ENCODE assay signal across 37 cellular contexts in genomic region chr2:218854860-218855259, GRCh38. TPM values are rescaled to one million over a fixed set of nuclear protein-coding genes. Genes with fewer than 3 reads are reported as not detected.
"Had no signal": no experiment of that assay in that cellular context is flagged by ENCODE, and none has a peak within 500 bp of the region (broad histone marks: within the 10 kb centered on the region; RNA-seq: fewer than 3 reads in every experiment).

No MANE protein-coding gene starts in this region.

- ATAC-seq: activated CD8-positive, alpha-beta T cell treated with anti-CD3 and anti-CD28 coated beads for 36 hours; activated naive CD4-positive, alpha-beta T cell treated with anti-CD3 and anti-CD28 coated beads, Interleukin-2, amount 50 U/mL, for 72 hours; activated T-cell treated with anti-CD3 and anti-CD28 coated beads, Interleukin-2, amount 50 U/mL, for 4 hours; body of pancreas; Panc1; T-cell; T-helper 17 cell had no signal

- H3K4me3 Mint-ChIP-seq: activated B cell treated with CpG ODN at 0.5 μM for 24 hours; activated CD8-positive, alpha-beta T cell treated with anti-CD3 and anti-CD28 coated beads for 36 hours; activated naive CD4-positive, alpha-beta T cell treated with anti-CD3 and anti-CD28 coated beads for 36 hours; activated T-cell treated with anti-CD3 and anti-CD28 coated beads, Interleukin-2, amount 50 U/mL, for 4 hours; activated T-helper 1 cell treated with anti-CD3 and anti-CD28 coated beads, Interleukin-12 subunit alpha, Interleukin-12 subunit beta, Interleukin-2, Interleukin-4 antibody, amounts not matched to agents 30 ng/mL and 10 ng/mL and 1 ng/mL, durations not matched to agents 14 hours and 24 hours and 36 hours; T-cell; T-helper 17 cell had no signal

- H3K27ac ChIP-seq: adrenal gland, body of pancreas, breast epithelium, KMS-11, SJSA1, VCaP had no signal

- H3K4me3 ChIP-seq: adrenal gland, body of pancreas, breast epithelium, SJSA1 had no signal

- H3K9me3 Mint-ChIP-seq: activated B cell treated with CpG ODN at 0.5 μM for 24 hours; activated CD8-positive, alpha-beta T cell treated with anti-CD3 and anti-CD28 coated beads for 36 hours; activated naive CD4-positive, alpha-beta T cell treated with anti-CD3 and anti-CD28 coated beads for 36 hours; activated naive CD4-positive, alpha-beta T cell treated with anti-CD3 and anti-CD28 coated beads, Interleukin-2, amount 50 U/mL, for 72 hours; activated T-cell treated with anti-CD3 and anti-CD28 coated beads, Interleukin-2, amount 50 U/mL, for 4 hours; activated T-helper 1 cell treated with anti-CD3 and anti-CD28 coated beads, Interleukin-12 subunit alpha, Interleukin-12 subunit beta, Interleukin-2, Interleukin-4 antibody, amounts not matched to agents 30 ng/mL and 10 ng/mL and 1 ng/mL, durations not matched to agents 14 hours and 24 hours and 36 hours; T-cell had no signal

- DNase-seq: activated B cell treated with CpG ODN at 0.5 μM for 24 hours; activated CD4-positive, alpha-beta T cell treated with anti-CD3 and anti-CD28 coated beads for 4 hours; activated CD4-positive, CD25-positive, alpha-beta regulatory T cell treated with anti-CD3 and anti-CD28 coated beads, Interleukin-2, amount 50 U/mL, for 72 hours; activated CD8-positive, alpha-beta T cell treated with anti-CD3 and anti-CD28 coated beads for 36 hours; activated gamma-delta T cell treated with Interleukin-2 at 50 U/mL for 16 hours; activated naive CD4-positive, alpha-beta T cell treated with anti-CD3 and anti-CD28 coated beads for 36 hours; activated T-cell treated with anti-CD3 and anti-CD28 coated beads for 4 hours; activated T-cell treated with anti-CD3 and anti-CD28 coated beads, Interleukin-2, amount 50 U/mL, for 4 hours; adrenal gland; body of pancreas; caudate nucleus; cerebellar nuclear complex; MM.1S; MV-4-11; NCI-H1092; NCI-H146; NCI-H187; NCI-H2029 treated with DMSO at 0.1 percent for 48 hours; NCI-H2107; NCI-H510A; NCI-H526; NCI-H748 treated with DMSO at 0.1 percent for 48 hours; NK-92 treated with Interleukin-12 subunit alpha and Interleukin-12 subunit beta, amount 100 ng/mL, for 24 hours; SHP77 treated with DMSO at 0.1 percent for 48 hours; T-cell; T-helper 17 cell had no signal

- H3K4me2 ChIP-seq: KMS-11, SK-N-SH had no signal

- H3K4me1 ChIP-seq: breast epithelium had no signal

- H3K9me2 ChIP-seq: SK-N-SH had no signal

- H3K36me3 Mint-ChIP-seq: activated naive CD4-positive, alpha-beta T cell treated with anti-CD3 and anti-CD28 coated beads, Interleukin-2, amount 50 U/mL, for 72 hours; T-cell had no signal

- H3K36me3 ChIP-seq: adrenal gland, breast epithelium, SJSA1 had no signal

- H3K27ac Mint-ChIP-seq: activated B cell treated with CpG ODN at 0.5 μM for 24 hours; activated CD8-positive, alpha-beta T cell treated with anti-CD3 and anti-CD28 coated beads for 36 hours; activated naive CD4-positive, alpha-beta T cell treated with anti-CD3 and anti-CD28 coated beads for 36 hours; activated naive CD4-positive, alpha-beta T cell treated with anti-CD3 and anti-CD28 coated beads, Interleukin-2, amount 50 U/mL, for 72 hours; activated T-helper 1 cell treated with anti-CD3 and anti-CD28 coated beads, Interleukin-12 subunit alpha, Interleukin-12 subunit beta, Interleukin-2, Interleukin-4 antibody, amounts not matched to agents 30 ng/mL and 10 ng/mL and 1 ng/mL, durations not matched to agents 14 hours and 24 hours and 36 hours; T-cell; T-helper 17 cell had no signal

- H3K9me3 ChIP-seq: adrenal gland, body of pancreas, breast epithelium, SJSA1, SK-N-SH had no signal

RNA-seq across cellular contexts. Expression of gene WNT6, which starts 4.7 kb away (rescaled TPM):
- total RNA-seq: activated naive CD4-positive, alpha-beta T cell treated with anti-CD3 and anti-CD28 coated beads for 36 hours; activated naive CD4-positive, alpha-beta T cell treated with anti-CD3 and anti-CD28 coated beads, Interleukin-2, amount 50 U/mL, for 72 hours; activated T-helper 1 cell treated with anti-CD3 and anti-CD28 coated beads, Interleukin-12 subunit alpha, Interleukin-12 subunit beta, Interleukin-2, Interleukin-4 antibody, amounts not matched to agents 30 ng/mL and 10 ng/mL and 1 ng/mL, durations not matched to agents 14 hours and 24 hours and 36 hours; SJSA1; T-helper 17 cell had no signal

RNA-seq across cellular contexts. Expression of gene PRKAG3, which starts 23.3 kb away (rescaled TPM):
- total RNA-seq: activated B cell treated with CpG ODN at 0.5 μM for 24 hours; activated CD8-positive, alpha-beta T cell treated with anti-CD3 and anti-CD28 coated beads for 36 hours; activated naive CD4-positive, alpha-beta T cell treated with anti-CD3 and anti-CD28 coated beads for 36 hours; activated naive CD4-positive, alpha-beta T cell treated with anti-CD3 and anti-CD28 coated beads, Interleukin-2, amount 50 U/mL, for 72 hours; activated T-cell treated with anti-CD3 and anti-CD28 coated beads, Interleukin-2, amount 50 U/mL, for 4 hours; activated T-helper 1 cell treated with anti-CD3 and anti-CD28 coated beads, Interleukin-12 subunit alpha, Interleukin-12 subunit beta, Interleukin-2, Interleukin-4 antibody, amounts not matched to agents 30 ng/mL and 10 ng/mL and 1 ng/mL, durations not matched to agents 14 hours and 24 hours and 36 hours; astrocyte; body of pancreas; breast epithelium; OCI-LY7; RPMI7951; SJSA1; T-cell; T-helper 17 cell had no signal
- polyA plus RNA-seq: adrenal gland, SK-N-SH had no signal

RNA-seq across cellular contexts. Expression of gene WNT10A, which starts 25.8 kb away (rescaled TPM):
- total RNA-seq: SJSA1 had no signal
